ENCODE assay signal across 8 cellular contexts in genomic region chr18:27599202-27599829, GRCh38.
DNase-seq lines count a peak whose midpoint lies in the region; TF ChIP-seq lines count a peak whose summit lies in the region.

No MANE protein-coding gene starts in this region.

- no peak overlapping the region for H3K9ac ChIP-seq in SK-N-SH

- DNase-seq in stimulated activated CD4-positive, alpha-beta T cell treated with anti-CD3 and anti-CD28 coated beads, Interleukin-15, amount 100 ng/mL, for 24 hours: peak; percentile 41
- DNase-seq in stimulated activated CD4-positive, alpha-beta T cell treated with anti-CD3 and anti-CD28 coated beads, Interleukin-4, amount 100 ng/mL, for 1 hour: no peak
- DNase-seq in H4 (ENCODE audit: low spot score) (peak; percentile 47), M059J (ENCODE audit: low read depth) (peak; percentile 38), SK-N-SH (peak; percentile 24), fibroblast of gingiva (ENCODE audit: low read depth) (peak; percentile 16), occipital lobe (lab: John Stamatoyannopoulos, UW) (peak; percentile 3), H7 (no peak)

- 79% methylated on average over 1 of the region's 1 CpG for WGBS in SK-N-SH (ENCODE audit: low lambda C conversion rate)

- no peaks in the 10 kb centered on the region for H3F3A ChIP-seq in SK-N-SH (replicated peaks; ENCODE audit: insufficient read depth)

- no peak overlapping the region for H3K27ac ChIP-seq in SK-N-SH (ENCODE audit: low read depth in 2 of 2, low read length in 1 of 2)

- no peak for TF ChIP-seq EP300 in SK-N-SH (IDR thresholded peaks at IDR 0.05; ENCODE audit: borderline replicate concordance in 1 of 2, low read depth in 1 of 2, low read length in 1 of 2)

- H3K4me2 ChIP-seq in SK-N-SH: no peak overlapping the region

- no peaks in the 10 kb centered on the region for H3K9me3 ChIP-seq in SK-N-SH

- H3K4me1 ChIP-seq in SK-N-SH (ENCODE audit: control insufficient read depth in 1 of 2, insufficient read depth in 2 of 2, low read depth in 1 of 2, low read length in 1 of 2): no peaks in the 10 kb centered on the region; a peak in 1 of 4 replicates

- no peak overlapping the region for H2AFZ ChIP-seq in SK-N-SH (ENCODE audit: low read depth)

- no peaks in the 10 kb centered on the region for H3K36me3 ChIP-seq in SK-N-SH (replicated peaks in 1 of 2; ENCODE audit: control insufficient read depth in 1 of 2, insufficient read depth in 2 of 2, low read length in 1 of 2)
- no peaks in the 10 kb centered on the region for H3K36me3 ChIP-seq in H7 (replicated peaks; ENCODE audit: control insufficient read depth, insufficient read depth, low read length)

- H3K79me2 ChIP-seq in SK-N-SH (ENCODE audit: insufficient read depth): no peaks in the 10 kb centered on the region

- POLR2A ChIA-PET in SK-N-SH (lab: Yijun Ruan, JAX): no interaction called here

- H3K9me2 ChIP-seq in SK-N-SH: no peaks in the 10 kb centered on the region

- CTCF ChIA-PET in SK-N-SH (lab: Yijun Ruan, JAX): interaction anchor here (0.6 to 2.7 kb wide), 20 partner anchors 10 to 1176 kb away, joined by 3 to 24 read pairs (median 4); no protein-coding TSS in a partner anchor

- H3K4me3 ChIP-seq in SK-N-SH (ENCODE audit: low read depth in 2 of 2, low read length in 1 of 2) (no peak overlapping the region; a peak in 1 of 4 replicates), H7 (ENCODE audit: insufficient read depth, low read depth, low read length) (no peak overlapping the region)

- peak; percentile 90 for TF ChIP-seq RAD21 in SK-N-SH (IDR thresholded peaks at IDR 0.05; ENCODE audit: low read length)

- no peaks in the 10 kb centered on the region for H3K27me3 ChIP-seq in SK-N-SH (ENCODE audit: insufficient read depth)
- H3K27me3 ChIP-seq in H7 (ENCODE audit: control insufficient read depth, insufficient read depth, low read length): no peaks in the 10 kb centered on the region

- H4K20me1 ChIP-seq in SK-N-SH (ENCODE audit: insufficient read depth): no peaks in the 10 kb centered on the region

- peak; percentile 96 for TF ChIP-seq CTCF in SK-N-SH (IDR thresholded peaks at IDR 0.05)

TF ChIP-seq in SK-N-SH, 30 proteins besides CTCF, POLR2A, EP300 and RAD21:
- TF ChIP-seq SMC3 (IDR thresholded peaks at IDR 0.05; ENCODE audit: low read depth, low read length) (peak; percentile 92), ELF1 (IDR thresholded peaks at IDR 0.05) (no peak)

Comparison
In these comparisons a context has a peak if more than half of its experiments do, and no peak if none do; other contexts are left out.
1. DNase-seq: peak in stimulated activated CD4-positive, alpha-beta T cell treated with anti-CD3 and anti-CD28 coated beads, Interleukin-15, amount 100 ng/mL, for 24 hours (single experiment), H4 (single experiment), M059J (single experiment), SK-N-SH (single experiment), fibroblast of gingiva (single experiment) and occipital lobe (single experiment); none in stimulated activated CD4-positive, alpha-beta T cell treated with anti-CD3 and anti-CD28 coated beads, Interleukin-4, amount 100 ng/mL, for 1 hour (single experiment) and H7 (single experiment).